In the genomic region with DNA sequence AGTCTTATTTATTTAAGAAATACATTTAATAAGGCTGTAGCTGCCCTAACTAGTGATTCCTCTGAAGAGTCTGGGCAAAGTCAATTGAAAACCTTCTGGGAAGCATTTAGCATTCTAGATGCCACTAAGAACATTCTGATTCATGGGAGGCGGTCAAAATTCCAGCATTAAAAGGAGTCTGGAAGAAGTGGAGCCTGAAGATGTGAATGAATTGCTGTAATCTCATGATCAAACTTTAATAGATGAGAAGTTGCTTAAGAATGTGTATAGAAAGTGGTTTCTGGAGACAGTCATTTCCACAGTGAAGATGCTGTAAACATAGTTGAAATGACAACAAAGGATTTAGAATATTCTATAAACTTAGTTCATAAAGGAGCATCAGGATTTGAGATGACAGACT, we compare ENCODE assay signal across 12 cellular contexts.
"Had no signal": no experiment of that assay in that cellular context is flagged by ENCODE, and none has a peak within 500 bp of the region (broad histone marks: within the 10 kb centered on the region; RNA-seq: fewer than 3 reads in every experiment).

No MANE protein-coding gene starts in this region.

- H3K4me1 ChIP-seq: left lung, psoas muscle had no signal

- H3K27me3 ChIP-seq: adrenal gland, brain microvascular endothelial cell, left lung, stomach had no signal

- ATAC-seq: left lung, psoas muscle, T-helper 17 cell had no signal

- H3K4me3 ChIP-seq: adrenal gland, left lung, psoas muscle, stomach had no signal

- H3K9me3 ChIP-seq: adrenal gland, left lung, psoas muscle, stomach had no signal

- DNase-seq: activated CD4-positive, alpha-beta T cell treated with anti-CD3 and anti-CD28 coated beads, Interleukin-2, amount 10 ng/mL, durations not matched to agents 7 days and 5 days; activated CD4-positive, CD25-positive, alpha-beta regulatory T cell; activated CD8-positive, alpha-beta memory T cell treated with anti-CD3 and anti-CD28 coated beads for 24 hours; activated naive CD4-positive, alpha-beta T cell treated with anti-CD3 and anti-CD28 coated beads, Interleukin-2, amount 10 ng/mL, durations not matched to agents 7 days and 5 days; adrenal gland; brain microvascular endothelial cell; effector memory CD4-positive, alpha-beta T cell; left lung; occipital lobe; psoas muscle; stomach; T-helper 17 cell had no signal

- H3K27ac ChIP-seq: adrenal gland, brain microvascular endothelial cell, left lung, psoas muscle, stomach had no signal
